Comparison of ENCODE assay signal across 1 cellular context in the genomic region with DNA sequence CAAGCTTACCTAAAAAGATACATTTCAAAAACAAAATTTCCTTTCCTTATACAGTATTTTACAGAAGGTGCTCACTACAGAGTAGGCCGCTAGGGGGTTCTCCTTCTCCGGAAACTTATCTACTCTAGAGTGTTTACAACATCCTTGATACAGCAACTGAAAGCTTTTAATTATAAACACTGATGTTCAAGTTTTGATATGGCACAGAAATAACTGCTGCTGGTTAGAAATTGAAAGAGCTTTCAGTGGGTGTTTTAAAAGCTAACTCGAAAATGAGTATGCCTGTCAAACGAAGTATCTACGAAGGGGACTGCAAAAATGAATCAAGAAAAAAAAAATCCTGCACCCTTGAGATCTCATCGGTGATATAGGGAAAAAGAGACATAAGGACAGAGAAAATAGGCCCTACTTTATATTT.
TF ChIP-seq lines count a peak whose summit lies in the region.

No MANE protein-coding gene starts in this region.

TF ChIP-seq in K562, 482 proteins besides CTCF, POLR2A, EP300 and RAD21 (continued from another document and continues in another):
- TF ChIP-seq, protein P1, sequence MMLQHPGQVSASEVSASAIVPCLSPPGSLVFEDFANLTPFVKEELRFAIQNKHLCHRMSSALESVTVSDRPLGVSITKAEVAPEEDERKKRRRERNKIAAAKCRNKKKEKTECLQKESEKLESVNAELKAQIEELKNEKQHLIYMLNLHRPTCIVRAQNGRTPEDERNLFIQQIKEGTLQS (IDR thresholded peaks at IDR 0.05) = no peak
- TF ChIP-seq, protein P1 (CRISPR knock-in tag; conservative IDR thresholded peaks at IDR 0.05) = no peak
- TF ChIP-seq SIRT6 (IDR thresholded peaks at IDR 0.05; ENCODE audit: low read depth, low read length) (no peak), GTF2A2 (tag; IDR thresholded peaks at IDR 0.05) (no peak), KDM1A (IDR thresholded peaks at IDR 0.05) (0 out of 4 replicates have a peak, but pooled peaks have one; percentile 45 to 49), ILF3 (IDR thresholded peaks at IDR 0.05; ENCODE audit: borderline replicate concordance) (peak; percentile 83; the same call in 1 of the 2 replicates), CSDE1 (IDR thresholded peaks at IDR 0.05) (0 out of 4 replicates have a peak, but pooled peaks of 1 of the 2 experiments have one; percentile 42), ARID2 (IDR thresholded peaks at IDR 0.05) (peak; percentile 57; the same call in 1 of the 2 replicates), DIDO1 (tag; IDR thresholded peaks at IDR 0.05; ENCODE audit: low read depth) (peak; percentile 55; the same call in 1 of the 2 replicates), ZNF561 (CRISPR knock-in tag; conservative IDR thresholded peaks at IDR 0.05) (no peak), ZFP30 (CRISPR knock-in tag; IDR thresholded peaks at IDR 0.05; ENCODE audit: borderline replicate concordance) (peak; percentile 45; the same call in 1 of the 2 replicates), ZNF134 (CRISPR knock-in tag; conservative IDR thresholded peaks at IDR 0.05) (no peak), SOX6 (IDR thresholded peaks at IDR 0.05) (0 out of 2 replicates have a peak, but pooled peaks have one; percentile 7), FOXK2 (conservative IDR thresholded peaks at IDR 0.05 in 1 of 2, IDR thresholded peaks at IDR 0.05 in 1 of 2; ENCODE audit: low read depth in 2 of 2) (peak; percentile 87 to 90), HDAC8 (tag; IDR thresholded peaks at IDR 0.05) (no peak), FOSL1 (tag; conservative IDR thresholded peaks at IDR 0.05) (no peak), PTTG1 (tag; IDR thresholded peaks at IDR 0.05; ENCODE audit: low read depth) (no peak), HIVEP1 (CRISPR knock-in tag; IDR thresholded peaks at IDR 0.05) (no peak), CCNT2 (IDR thresholded peaks at IDR 0.05; ENCODE audit: borderline replicate concordance, extremely low read depth, insufficient read length, low read depth, low read length) (peak; percentile 14), TAL1 (IDR thresholded peaks at IDR 0.05) (0 out of 2 replicates have a peak, but pooled peaks have one; percentile 17), ZBTB17 (CRISPR knock-in tag; IDR thresholded peaks at IDR 0.05) (no peak), ZNF436 (CRISPR knock-in tag; IDR thresholded peaks at IDR 0.05) (0 out of 2 replicates have a peak, but pooled peaks have one; percentile 39), ZNF507 (tag; conservative IDR thresholded peaks at IDR 0.05) (no peak), FOXM1 (IDR thresholded peaks at IDR 0.05; ENCODE audit: low read depth) (peak; percentile 58), FOXM1 (CRISPR knock-in tag; IDR thresholded peaks at IDR 0.05; ENCODE audit: low read depth) (no peak), ZNF311 (CRISPR knock-in tag; IDR thresholded peaks at IDR 0.05) (no peak), ZNF766 (CRISPR knock-in tag; conservative IDR thresholded peaks at IDR 0.05) (0 out of 2 replicates have a peak, but pooled peaks have one; percentile 44), NR2C1 (IDR thresholded peaks at IDR 0.05) (no peak), NR2C1 (tag; IDR thresholded peaks at IDR 0.05) (no peak), NBN (IDR thresholded peaks at IDR 0.05; ENCODE audit: low read depth) (peak; percentile 77; the same call in 1 of the 2 replicates), MYNN (IDR thresholded peaks at IDR 0.05) (no peak), MYNN (CRISPR knock-in tag; IDR thresholded peaks at IDR 0.05) (no peak), PRMT5 (CRISPR knock-in tag; IDR thresholded peaks at IDR 0.05) (no peak), ZC3H11A (IDR thresholded peaks at IDR 0.05; ENCODE audit: low read depth, low read length) (no peak), CBFA2T2 (conservative IDR thresholded peaks at IDR 0.05) (no peak), GATAD2B (IDR thresholded peaks at IDR 0.05; ENCODE audit: borderline replicate concordance) (peak; percentile 72), ZNF274 (IDR thresholded peaks at IDR 0.05; ENCODE audit: borderline replicate concordance, low read depth, low read length) (no peak), DDX20 (tag; IDR thresholded peaks at IDR 0.05; ENCODE audit: low read depth) (no peak), STAT5A (IDR thresholded peaks at IDR 0.05; ENCODE audit: borderline replicate concordance, low read length) (0 out of 2 replicates have a peak, but pooled peaks have one; percentile 10), FOXA3 (CRISPR knock-in tag; conservative IDR thresholded peaks at IDR 0.05 in 1 of 2, IDR thresholded peaks at IDR 0.05 in 1 of 2) (peak in 1 of 2 experiments; percentile 64; a peak in 2 of 4 replicates), PCBP2 (IDR thresholded peaks at IDR 0.05; ENCODE audit: low read depth, low read length, poor library complexity, severe bottlenecking) (no peak), NR2C2 (CRISPR knock-in tag; IDR thresholded peaks at IDR 0.05) (no peak), NR2C2 (tag; IDR thresholded peaks at IDR 0.05) (no peak), CBX3 (IDR thresholded peaks at IDR 0.05; ENCODE audit: borderline replicate concordance in 1 of 2, low read length in 2 of 2) (peak in 1 of 2 experiments; percentile 59; a peak in 1 of 3 replicates), SMC3 (conservative IDR thresholded peaks at IDR 0.05; ENCODE audit: insufficient read depth, low read depth, low read length) (peak; percentile 16; the same call in 1 of the 2 replicates), ZNF146 (CRISPR knock-in tag; IDR thresholded peaks at IDR 0.05; ENCODE audit: unreplicated experiment) (no peak), CHCHD3 (CRISPR knock-in tag; IDR thresholded peaks at IDR 0.05) (no peak), BRD4 (IDR thresholded peaks at IDR 0.05) (0 out of 2 replicates have a peak, but pooled peaks have one; percentile 11)
- TF ChIP-seq, protein P2, sequence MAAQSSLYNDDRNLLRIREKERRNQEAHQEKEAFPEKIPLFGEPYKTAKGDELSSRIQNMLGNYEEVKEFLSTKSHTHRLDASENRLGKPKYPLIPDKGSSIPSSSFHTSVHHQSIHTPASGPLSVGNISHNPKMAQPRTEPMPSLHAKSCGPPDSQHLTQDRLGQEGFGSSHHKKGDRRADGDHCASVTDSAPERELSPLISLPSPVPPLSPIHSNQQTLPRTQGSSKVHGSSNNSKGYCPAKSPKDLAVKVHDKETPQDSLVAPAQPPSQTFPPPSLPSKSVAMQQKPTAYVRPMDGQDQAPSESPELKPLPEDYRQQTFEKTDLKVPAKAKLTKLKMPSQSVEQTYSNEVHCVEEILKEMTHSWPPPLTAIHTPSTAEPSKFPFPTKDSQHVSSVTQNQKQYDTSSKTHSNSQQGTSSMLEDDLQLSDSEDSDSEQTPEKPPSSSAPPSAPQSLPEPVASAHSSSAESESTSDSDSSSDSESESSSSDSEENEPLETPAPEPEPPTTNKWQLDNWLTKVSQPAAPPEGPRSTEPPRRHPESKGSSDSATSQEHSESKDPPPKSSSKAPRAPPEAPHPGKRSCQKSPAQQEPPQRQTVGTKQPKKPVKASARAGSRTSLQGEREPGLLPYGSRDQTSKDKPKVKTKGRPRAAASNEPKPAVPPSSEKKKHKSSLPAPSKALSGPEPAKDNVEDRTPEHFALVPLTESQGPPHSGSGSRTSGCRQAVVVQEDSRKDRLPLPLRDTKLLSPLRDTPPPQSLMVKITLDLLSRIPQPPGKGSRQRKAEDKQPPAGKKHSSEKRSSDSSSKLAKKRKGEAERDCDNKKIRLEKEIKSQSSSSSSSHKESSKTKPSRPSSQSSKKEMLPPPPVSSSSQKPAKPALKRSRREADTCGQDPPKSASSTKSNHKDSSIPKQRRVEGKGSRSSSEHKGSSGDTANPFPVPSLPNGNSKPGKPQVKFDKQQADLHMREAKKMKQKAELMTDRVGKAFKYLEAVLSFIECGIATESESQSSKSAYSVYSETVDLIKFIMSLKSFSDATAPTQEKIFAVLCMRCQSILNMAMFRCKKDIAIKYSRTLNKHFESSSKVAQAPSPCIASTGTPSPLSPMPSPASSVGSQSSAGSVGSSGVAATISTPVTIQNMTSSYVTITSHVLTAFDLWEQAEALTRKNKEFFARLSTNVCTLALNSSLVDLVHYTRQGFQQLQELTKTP (IDR thresholded peaks at IDR 0.05; ENCODE audit: low read depth in 1 of 2, partially characterized antibody in 2 of 2) = peak in 1 of 2 experiments; percentile 67
- TF ChIP-seq, protein P3, sequence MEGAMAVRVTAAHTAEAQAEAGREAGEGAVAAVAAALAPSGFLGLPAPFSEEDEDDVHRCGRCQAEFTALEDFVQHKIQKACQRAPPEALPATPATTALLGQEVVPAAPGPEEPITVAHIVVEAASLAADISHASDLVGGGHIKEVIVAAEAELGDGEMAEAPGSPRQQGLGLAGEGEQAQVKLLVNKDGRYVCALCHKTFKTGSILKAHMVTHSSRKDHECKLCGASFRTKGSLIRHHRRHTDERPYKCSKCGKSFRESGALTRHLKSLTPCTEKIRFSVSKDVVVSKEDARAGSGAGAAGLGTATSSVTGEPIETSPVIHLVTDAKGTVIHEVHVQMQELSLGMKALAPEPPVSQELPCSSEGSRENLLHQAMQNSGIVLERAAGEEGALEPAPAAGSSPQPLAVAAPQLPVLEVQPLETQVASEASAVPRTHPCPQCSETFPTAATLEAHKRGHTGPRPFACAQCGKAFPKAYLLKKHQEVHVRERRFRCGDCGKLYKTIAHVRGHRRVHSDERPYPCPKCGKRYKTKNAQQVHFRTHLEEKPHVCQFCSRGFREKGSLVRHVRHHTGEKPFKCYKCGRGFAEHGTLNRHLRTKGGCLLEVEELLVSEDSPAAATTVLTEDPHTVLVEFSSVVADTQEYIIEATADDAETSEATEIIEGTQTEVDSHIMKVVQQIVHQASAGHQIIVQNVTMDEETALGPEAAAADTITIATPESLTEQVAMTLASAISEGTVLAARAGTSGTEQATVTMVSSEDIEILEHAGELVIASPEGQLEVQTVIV (CRISPR knock-in tag; IDR thresholded peaks at IDR 0.05; ENCODE audit: borderline replicate concordance) = 0 out of 2 replicates have a peak, but pooled peaks have one; percentile 42
- TF ChIP-seq, protein P4, sequence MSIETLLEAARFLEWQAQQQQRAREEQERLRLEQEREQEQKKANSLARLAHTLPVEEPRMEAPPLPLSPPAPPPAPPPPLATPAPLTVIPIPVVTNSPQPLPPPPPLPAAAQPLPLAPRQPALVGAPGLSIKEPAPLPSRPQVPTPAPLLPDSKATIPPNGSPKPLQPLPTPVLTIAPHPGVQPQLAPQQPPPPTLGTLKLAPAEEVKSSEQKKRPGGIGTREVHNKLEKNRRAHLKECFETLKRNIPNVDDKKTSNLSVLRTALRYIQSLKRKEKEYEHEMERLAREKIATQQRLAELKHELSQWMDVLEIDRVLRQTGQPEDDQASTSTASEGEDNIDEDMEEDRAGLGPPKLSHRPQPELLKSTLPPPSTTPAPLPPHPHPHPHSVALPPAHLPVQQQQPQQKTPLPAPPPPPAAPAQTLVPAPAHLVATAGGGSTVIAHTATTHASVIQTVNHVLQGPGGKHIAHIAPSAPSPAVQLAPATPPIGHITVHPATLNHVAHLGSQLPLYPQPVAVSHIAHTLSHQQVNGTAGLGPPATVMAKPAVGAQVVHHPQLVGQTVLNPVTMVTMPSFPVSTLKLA (conservative IDR thresholded peaks at IDR 0.05) = peak; percentile 34 to 46; a peak in 3 of 4 replicates
- TF ChIP-seq, protein P5, sequence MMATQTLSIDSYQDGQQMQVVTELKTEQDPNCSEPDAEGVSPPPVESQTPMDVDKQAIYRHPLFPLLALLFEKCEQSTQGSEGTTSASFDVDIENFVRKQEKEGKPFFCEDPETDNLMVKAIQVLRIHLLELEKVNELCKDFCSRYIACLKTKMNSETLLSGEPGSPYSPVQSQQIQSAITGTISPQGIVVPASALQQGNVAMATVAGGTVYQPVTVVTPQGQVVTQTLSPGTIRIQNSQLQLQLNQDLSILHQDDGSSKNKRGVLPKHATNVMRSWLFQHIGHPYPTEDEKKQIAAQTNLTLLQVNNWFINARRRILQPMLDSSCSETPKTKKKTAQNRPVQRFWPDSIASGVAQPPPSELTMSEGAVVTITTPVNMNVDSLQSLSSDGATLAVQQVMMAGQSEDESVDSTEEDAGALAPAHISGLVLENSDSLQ (IDR thresholded peaks at IDR 0.05) = 0 out of 2 replicates have a peak, but pooled peaks have one; percentile 7
- TF ChIP-seq, protein P6, sequence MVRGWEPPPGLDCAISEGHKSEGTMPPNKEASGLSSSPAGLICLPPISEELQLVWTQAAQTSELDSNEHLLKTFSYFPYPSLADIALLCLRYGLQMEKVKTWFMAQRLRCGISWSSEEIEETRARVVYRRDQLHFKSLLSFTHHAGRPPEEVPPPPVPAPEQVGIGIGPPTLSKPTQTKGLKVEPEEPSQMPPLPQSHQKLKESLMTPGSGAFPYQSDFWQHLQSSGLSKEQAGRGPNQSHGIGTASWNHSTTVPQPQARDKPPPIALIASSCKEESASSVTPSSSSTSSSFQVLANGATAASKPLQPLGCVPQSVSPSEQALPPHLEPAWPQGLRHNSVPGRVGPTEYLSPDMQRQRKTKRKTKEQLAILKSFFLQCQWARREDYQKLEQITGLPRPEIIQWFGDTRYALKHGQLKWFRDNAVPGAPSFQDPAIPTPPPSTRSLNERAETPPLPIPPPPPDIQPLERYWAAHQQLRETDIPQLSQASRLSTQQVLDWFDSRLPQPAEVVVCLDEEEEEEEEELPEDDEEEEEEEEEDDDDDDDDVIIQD (CRISPR knock-in tag; IDR thresholded peaks at IDR 0.05) = no peak
- TF ChIP-seq, protein P7, sequence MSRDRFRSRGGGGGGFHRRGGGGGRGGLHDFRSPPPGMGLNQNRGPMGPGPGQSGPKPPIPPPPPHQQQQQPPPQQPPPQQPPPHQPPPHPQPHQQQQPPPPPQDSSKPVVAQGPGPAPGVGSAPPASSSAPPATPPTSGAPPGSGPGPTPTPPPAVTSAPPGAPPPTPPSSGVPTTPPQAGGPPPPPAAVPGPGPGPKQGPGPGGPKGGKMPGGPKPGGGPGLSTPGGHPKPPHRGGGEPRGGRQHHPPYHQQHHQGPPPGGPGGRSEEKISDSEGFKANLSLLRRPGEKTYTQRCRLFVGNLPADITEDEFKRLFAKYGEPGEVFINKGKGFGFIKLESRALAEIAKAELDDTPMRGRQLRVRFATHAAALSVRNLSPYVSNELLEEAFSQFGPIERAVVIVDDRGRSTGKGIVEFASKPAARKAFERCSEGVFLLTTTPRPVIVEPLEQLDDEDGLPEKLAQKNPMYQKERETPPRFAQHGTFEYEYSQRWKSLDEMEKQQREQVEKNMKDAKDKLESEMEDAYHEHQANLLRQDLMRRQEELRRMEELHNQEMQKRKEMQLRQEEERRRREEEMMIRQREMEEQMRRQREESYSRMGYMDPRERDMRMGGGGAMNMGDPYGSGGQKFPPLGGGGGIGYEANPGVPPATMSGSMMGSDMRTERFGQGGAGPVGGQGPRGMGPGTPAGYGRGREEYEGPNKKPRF (IDR thresholded peaks at IDR 0.05; ENCODE audit: low read depth, low read length) = no peak
- TF ChIP-seq, protein P8, sequence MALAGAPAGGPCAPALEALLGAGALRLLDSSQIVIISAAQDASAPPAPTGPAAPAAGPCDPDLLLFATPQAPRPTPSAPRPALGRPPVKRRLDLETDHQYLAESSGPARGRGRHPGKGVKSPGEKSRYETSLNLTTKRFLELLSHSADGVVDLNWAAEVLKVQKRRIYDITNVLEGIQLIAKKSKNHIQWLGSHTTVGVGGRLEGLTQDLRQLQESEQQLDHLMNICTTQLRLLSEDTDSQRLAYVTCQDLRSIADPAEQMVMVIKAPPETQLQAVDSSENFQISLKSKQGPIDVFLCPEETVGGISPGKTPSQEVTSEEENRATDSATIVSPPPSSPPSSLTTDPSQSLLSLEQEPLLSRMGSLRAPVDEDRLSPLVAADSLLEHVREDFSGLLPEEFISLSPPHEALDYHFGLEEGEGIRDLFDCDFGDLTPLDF (CRISPR knock-in tag; IDR thresholded peaks at IDR 0.05) = no peak
